ENCODE assay signal across 14 cellular contexts in the genomic region with DNA sequence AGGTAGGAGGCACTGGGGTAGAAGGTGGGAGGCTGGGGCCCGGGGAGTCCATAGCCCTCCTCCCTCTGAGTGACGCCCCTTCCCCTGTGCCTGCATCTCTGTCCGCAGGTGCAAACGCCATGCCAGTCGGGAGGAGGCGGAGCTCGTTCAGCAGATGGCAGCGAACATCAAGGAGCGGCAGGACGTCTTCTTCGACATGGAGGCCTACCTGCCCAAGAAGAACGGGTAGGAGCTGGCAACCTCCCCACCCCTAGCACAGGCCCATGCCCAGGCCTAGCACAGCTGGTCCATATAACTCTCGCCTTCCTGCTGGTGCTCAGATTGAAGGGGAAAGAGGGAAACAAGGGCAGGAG. TPM values are rescaled to one million over a fixed set of nuclear protein-coding genes. Genes with fewer than 3 reads are reported as not detected.
DNase-seq lines count a peak whose midpoint lies in the region; ATAC-seq, FAIRE-seq and TF ChIP-seq lines count a peak whose summit lies in the region.
"Had no signal": no experiment of that assay in that cellular context is flagged by ENCODE, and none has a peak within 500 bp of the region (broad histone marks: within the 10 kb centered on the region; RNA-seq: fewer than 3 reads in every experiment).

No MANE protein-coding gene starts in this region.

- no peaks in the 10 kb centered on the region for H3K4me1 Mint-ChIP-seq in WTC11

- no peak overlapping the region for H3K9ac ChIP-seq in kidney (ENCODE audit: low read length in 2 of 2)

- H3K4me3 ChIP-seq in H7 (ENCODE audit: insufficient read depth, low read depth, low read length) (no peak overlapping the region), kidney (ENCODE audit: low read length in 2 of 2) (no peak overlapping the region)
- H3K4me3 ChIP-seq: body of pancreas, HAP-1, stomach had no signal

- peaks cover 30% of the 10 kb centered on the region for H3K36me3 Mint-ChIP-seq in WTC11

- DNase-seq in H7 = peak; percentile 76
- peak; percentile 46 for DNase-seq in WTC11 (ENCODE audit: low spot score)
- DNase-seq in kidney = no peak
- DNase-seq in putamen (ENCODE audit: low spot score) = no peak
- no peak for DNase-seq in mucosa of gallbladder (ENCODE audit: low spot score)
- DNase-seq in NCI-H82 treated with DMSO at 0.1 percent for 48 hours (lab: John Stamatoyannopoulos, UW; ENCODE audit: unreplicated experiment) = no peak
- DNase-seq: body of pancreas, NCI-H526 treated with DMSO at 0.1 percent for 48 hours, stomach had no signal

- CTCF ChIA-PET in WTC11 (lab: Charles Lee) = interaction anchor here (1.8 kb wide), 1 partner anchor 46 kb away, joined by 7 read pairs; a partner anchor contains a TSS

- H3K27ac Mint-ChIP-seq in WTC11 = peak overlapping the region; percentile 89
- H3K27ac Mint-ChIP-seq: T-helper 17 cell had no signal

- H3K27me3 ChIP-seq in H7 (ENCODE audit: control insufficient read depth, insufficient read depth, low read length) = no peaks in the 10 kb centered on the region
- H3K27me3 ChIP-seq: body of pancreas, stomach had no signal

- no peak overlapping the region for H3K4me3 Mint-ChIP-seq in WTC11
- H3K4me3 Mint-ChIP-seq: neural crest cell, T-helper 17 cell had no signal

- H3K4me1 ChIP-seq in kidney (ENCODE audit: control insufficient read depth in 1 of 2, insufficient read depth in 1 of 2, low read depth in 1 of 2, low read length in 2 of 2) = peaks cover 5 to 9% of the 10 kb centered on the region in 2 donors
- H3K4me1 ChIP-seq: body of pancreas, HAP-1 had no signal

- no peak for TF ChIP-seq CTCF in 22Rv1 (IDR thresholded peaks at IDR 0.05)
- TF ChIP-seq CTCF in WTC11 (IDR thresholded peaks at IDR 0.05) = no peak
- no peak for TF ChIP-seq CTCF in kidney (IDR thresholded peaks at IDR 0.05; ENCODE audit: borderline replicate concordance, extremely low read depth, insufficient read depth)

- peak; percentile 64 for ATAC-seq in WTC11
- no peak for ATAC-seq in HG03045 (IDR thresholded peaks at IDR 0.05; ENCODE audit: unreplicated experiment)
- ATAC-seq: body of pancreas had no signal

- H3K27me3 Mint-ChIP-seq in WTC11 (ENCODE audit: low read depth) = no peaks in the 10 kb centered on the region
- H3K27me3 Mint-ChIP-seq: T-helper 17 cell had no signal

- H3K9me3 Mint-ChIP-seq in WTC11 = no peaks in the 10 kb centered on the region
- H3K9me3 Mint-ChIP-seq: neural crest cell had no signal

- H3K9me3 ChIP-seq in kidney (ENCODE audit: control insufficient read depth in 1 of 2, low read length in 2 of 2) = no peaks in the 10 kb centered on the region
- H3K9me3 ChIP-seq: body of pancreas, HAP-1, stomach had no signal

- POLR2A ChIA-PET in WTC11 (lab: Charles Lee) = no interaction called here

- no peak for FAIRE-seq in kidney (lab: Jason Lieb, UNC)

- peak overlapping the region; percentile 18; the same call in 1 of the 2 replicates for H3K27ac ChIP-seq in 22Rv1
- H3K27ac ChIP-seq in kidney (ENCODE audit: low read depth in 2 of 2, low read length in 2 of 2) = peak overlapping the region; percentile 32 to 68
- H3K27ac ChIP-seq: body of pancreas had no signal

- H3K36me3 ChIP-seq in H7 (replicated peaks; ENCODE audit: control insufficient read depth, insufficient read depth, low read length) = peaks cover 11% of the 10 kb centered on the region
- peaks cover 0 to 3% of the 10 kb centered on the region in 2 donors for H3K36me3 ChIP-seq in kidney (ENCODE audit: control insufficient read depth in 1 of 2, insufficient read depth in 2 of 2, low read length in 2 of 2)

- intact Hi-C loops in kidney (cut with DNase I) = no loop called here

TF ChIP-seq in WTC11, 78 proteins besides CTCF, POLR2A, EP300 and RAD21:
- TF ChIP-seq, protein P1, sequence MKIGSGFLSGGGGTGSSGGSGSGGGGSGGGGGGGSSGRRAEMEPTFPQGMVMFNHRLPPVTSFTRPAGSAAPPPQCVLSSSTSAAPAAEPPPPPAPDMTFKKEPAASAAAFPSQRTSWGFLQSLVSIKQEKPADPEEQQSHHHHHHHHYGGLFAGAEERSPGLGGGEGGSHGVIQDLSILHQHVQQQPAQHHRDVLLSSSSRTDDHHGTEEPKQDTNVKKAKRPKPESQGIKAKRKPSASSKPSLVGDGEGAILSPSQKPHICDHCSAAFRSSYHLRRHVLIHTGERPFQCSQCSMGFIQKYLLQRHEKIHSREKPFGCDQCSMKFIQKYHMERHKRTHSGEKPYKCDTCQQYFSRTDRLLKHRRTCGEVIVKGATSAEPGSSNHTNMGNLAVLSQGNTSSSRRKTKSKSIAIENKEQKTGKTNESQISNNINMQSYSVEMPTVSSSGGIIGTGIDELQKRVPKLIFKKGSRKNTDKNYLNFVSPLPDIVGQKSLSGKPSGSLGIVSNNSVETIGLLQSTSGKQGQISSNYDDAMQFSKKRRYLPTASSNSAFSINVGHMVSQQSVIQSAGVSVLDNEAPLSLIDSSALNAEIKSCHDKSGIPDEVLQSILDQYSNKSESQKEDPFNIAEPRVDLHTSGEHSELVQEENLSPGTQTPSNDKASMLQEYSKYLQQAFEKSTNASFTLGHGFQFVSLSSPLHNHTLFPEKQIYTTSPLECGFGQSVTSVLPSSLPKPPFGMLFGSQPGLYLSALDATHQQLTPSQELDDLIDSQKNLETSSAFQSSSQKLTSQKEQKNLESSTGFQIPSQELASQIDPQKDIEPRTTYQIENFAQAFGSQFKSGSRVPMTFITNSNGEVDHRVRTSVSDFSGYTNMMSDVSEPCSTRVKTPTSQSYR (CRISPR knock-in tag; IDR thresholded peaks at IDR 0.05) = no peak
- TF ChIP-seq SP1 (CRISPR knock-in tag; conservative IDR thresholded peaks at IDR 0.05) = no peak
- no peak for TF ChIP-seq HMGA2 (CRISPR knock-in tag; IDR thresholded peaks at IDR 0.05)
- no peak for TF ChIP-seq ZNF396 (CRISPR knock-in tag; IDR thresholded peaks at IDR 0.05; ENCODE audit: borderline replicate concordance)
- TF ChIP-seq, protein P2, sequence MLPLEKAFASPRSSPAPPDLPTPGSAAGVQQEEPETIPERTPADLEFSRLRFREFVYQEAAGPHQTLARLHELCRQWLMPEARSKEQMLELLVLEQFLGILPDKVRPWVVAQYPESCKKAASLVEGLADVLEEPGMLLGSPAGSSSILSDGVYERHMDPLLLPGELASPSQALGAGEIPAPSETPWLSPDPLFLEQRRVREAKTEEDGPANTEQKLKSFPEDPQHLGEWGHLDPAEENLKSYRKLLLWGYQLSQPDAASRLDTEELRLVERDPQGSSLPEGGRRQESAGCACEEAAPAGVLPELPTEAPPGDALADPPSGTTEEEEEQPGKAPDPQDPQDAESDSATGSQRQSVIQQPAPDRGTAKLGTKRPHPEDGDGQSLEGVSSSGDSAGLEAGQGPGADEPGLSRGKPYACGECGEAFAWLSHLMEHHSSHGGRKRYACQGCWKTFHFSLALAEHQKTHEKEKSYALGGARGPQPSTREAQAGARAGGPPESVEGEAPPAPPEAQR (CRISPR knock-in tag; IDR thresholded peaks at IDR 0.05) = no peak
- no peak for TF ChIP-seq ETV6 (CRISPR knock-in tag; IDR thresholded peaks at IDR 0.05)

RNA-seq across cellular contexts. Expression of a gene that starts 35.6 kb away (rescaled TPM):
- total RNA-seq in H7 (2014; rRNA removed; shearing (Covaris generic)) = 23.8 and 33.6 TPM in 2 replicates
- 30.7 to 36.9 TPM (median 33.6 TPM) in 3 replicates for total RNA-seq in WTC11 (2021)
- 14.2 TPM for total RNA-seq in kidney
- polyA plus RNA-seq in kidney (ENCODE audit: insufficient read depth, low read depth, low replicate concordance) = 9.0 TPM
- total RNA-seq in mucosa of gallbladder = 11.6 TPM

RNA-seq across cellular contexts. Expression of a gene that starts 45.3 kb away (rescaled TPM):
- total RNA-seq in H7 (2014; rRNA removed; shearing (Covaris generic)) = 23.8 and 25.5 TPM in 2 replicates
- total RNA-seq in WTC11 (2021) (35.8 to 45.3 TPM (median 36.2 TPM) in 3 replicates), kidney (42.6 TPM), mucosa of gallbladder (30.8 TPM)
- polyA plus RNA-seq in kidney (ENCODE audit: insufficient read depth, low read depth, low replicate concordance) = 23.9 TPM

RNA-seq across cellular contexts. Expression of a gene that starts 55.6 kb away (rescaled TPM):
- 3.5 and 4.6 TPM in 2 replicates for total RNA-seq in H7 (2014; rRNA removed; shearing (Covaris generic))
- total RNA-seq in WTC11 (2021) = 18.0 to 19.5 TPM (median 18.4 TPM) in 3 replicates
- 34.5 TPM for total RNA-seq in kidney
- 3.5 TPM for polyA plus RNA-seq in kidney (ENCODE audit: insufficient read depth, low read depth, low replicate concordance)
- total RNA-seq in mucosa of gallbladder = 35.5 TPM

Comparison
In these comparisons a context has a peak if more than half of its experiments do, and no peak if none do; other contexts are left out.
1. DNase-seq: peak in H7 (single experiment) and WTC11 (single experiment); none in kidney (single experiment), putamen (single experiment), mucosa of gallbladder (single experiment) and NCI-H82 treated with DMSO at 0.1 percent for 48 hours (single experiment).